In genomic region chr6:145887969-145888368, GRCh38 we compare ENCODE assay signal across 8 cellular contexts.
A peak's percentile ranks its signal among the peaks of the same experiment; 100 is the strongest.
DNase-seq lines count a peak whose midpoint lies in the region; ATAC-seq and TF ChIP-seq lines count a peak whose summit lies in the region.

No MANE protein-coding gene starts in this region.

- H3K27ac Mint-ChIP-seq in activated naive CD8-positive, alpha-beta T cell treated with anti-CD3 and anti-CD28 coated beads, Interleukin-2, amount 50 U/mL, for 24 hours = no peak overlapping the region

- H3K4me2 ChIP-seq in DOHH2 (ENCODE audit: low read length) = no peak overlapping the region

- peaks cover 46% of the 10 kb centered on the region for H3K36me3 ChIP-seq in DOHH2 (ENCODE audit: control insufficient read depth, low read length)
- peaks cover 3 to 11% (median 6%) of the 10 kb centered on the region in 4 donors for H3K36me3 ChIP-seq in liver (ENCODE audit: control insufficient read depth in 4 of 4, insufficient read depth in 3 of 4, low read depth in 1 of 4, low read length in 3 of 4)

- 68% methylated on average over 3 of the region's 3 CpGs for WGBS in liver

- H3K9me2 ChIP-seq in DOHH2 (replicated peaks; ENCODE audit: control insufficient read depth, low read length) = no peaks in the 10 kb centered on the region

- no peaks in the 10 kb centered on the region for H3K9me3 Mint-ChIP-seq in activated naive CD8-positive, alpha-beta T cell treated with anti-CD3 and anti-CD28 coated beads, Interleukin-2, amount 50 U/mL, for 24 hours

- ATAC-seq in HG02678 (IDR thresholded peaks at IDR 0.05; ENCODE audit: unreplicated experiment) = peak; percentile 60
- ATAC-seq in activated naive CD8-positive, alpha-beta T cell treated with anti-CD3 and anti-CD28 coated beads, Interleukin-2, amount 50 U/mL, for 24 hours = no peak
- no peak for ATAC-seq in HG02840 (IDR thresholded peaks at IDR 0.05; ENCODE audit: low FRiP score, unreplicated experiment)
- no peak for ATAC-seq in GM21381 (IDR thresholded peaks at IDR 0.05; ENCODE audit: unreplicated experiment)

- H3K9ac ChIP-seq in liver (ENCODE audit: low read depth in 1 of 2, low read length in 2 of 2) = no peak overlapping the region

- H3K4me3 ChIP-seq in DOHH2 (ENCODE audit: low read length) (no peak overlapping the region), liver (ENCODE audit: low read depth in 1 of 3, low read length in 3 of 3) (no peak overlapping the region)

- H4K20me1 ChIP-seq in DOHH2 (ENCODE audit: control insufficient read depth, insufficient read depth, low read depth, low read length) = no peaks in the 10 kb centered on the region

- H3K36me3 Mint-ChIP-seq in activated naive CD8-positive, alpha-beta T cell treated with anti-CD3 and anti-CD28 coated beads, Interleukin-2, amount 50 U/mL, for 24 hours (ENCODE audit: low read depth) = peaks cover 12% of the 10 kb centered on the region

- peak; percentile 63 to 64 for TF ChIP-seq RAD21 in liver (IDR thresholded peaks at IDR 0.05)

- peak; percentile 93 for TF ChIP-seq CTCF in DOHH2 (IDR thresholded peaks at IDR 0.05; ENCODE audit: low read depth, low read length, poor library complexity, severe bottlenecking)
- TF ChIP-seq CTCF in liver (IDR thresholded peaks at IDR 0.05; ENCODE audit: low read depth, low read length, missing input control) = peak; percentile 34

- H3K9me3 ChIP-seq in DOHH2 (ENCODE audit: control insufficient read depth, insufficient read depth, low read length) = no peaks in the 10 kb centered on the region
- H3K9me3 ChIP-seq in liver (ENCODE audit: control insufficient read depth in 4 of 4, low read length in 3 of 4) = no peaks in the 10 kb centered on the region

- no peaks in the 10 kb centered on the region for H3K27me3 ChIP-seq in DOHH2 (ENCODE audit: control insufficient read depth, low read length)
- H3K27me3 ChIP-seq in liver (ENCODE audit: control insufficient read depth in 4 of 4, insufficient read depth in 4 of 4, low read length in 3 of 4) = no peaks in the 10 kb centered on the region

- H3K27ac ChIP-seq in DOHH2 (ENCODE audit: low read depth, low read length) (peak overlapping the region; percentile 22; the same call in 1 of the 2 replicates), liver (ENCODE audit: low read depth in 1 of 2, low read length in 2 of 2) (no peak overlapping the region)

- H3K4me1 ChIP-seq in DOHH2 (ENCODE audit: control insufficient read depth, low read length) (peaks cover 15% of the 10 kb centered on the region), liver (ENCODE audit: control insufficient read depth in 4 of 4, insufficient read depth in 4 of 4, low read length in 3 of 4) (peaks cover 0 to 6% (median under 1%) of the 10 kb centered on the region in 4 donors)

- peak; percentile 12 for DNase-seq in activated naive CD8-positive, alpha-beta T cell treated with anti-CD3 and anti-CD28 coated beads, Interleukin-2, amount 50 U/mL, for 24 hours
- DNase-seq in NCI-H1048 (lab: John Stamatoyannopoulos, UW) (no peak), HuH-7 (ENCODE audit: low spot score) (no peak)

- no peaks in the 10 kb centered on the region for H3K4me1 Mint-ChIP-seq in activated naive CD8-positive, alpha-beta T cell treated with anti-CD3 and anti-CD28 coated beads, Interleukin-2, amount 50 U/mL, for 24 hours

- H3K27me3 Mint-ChIP-seq in activated naive CD8-positive, alpha-beta T cell treated with anti-CD3 and anti-CD28 coated beads, Interleukin-2, amount 50 U/mL, for 24 hours = no peaks in the 10 kb centered on the region

- H3K4me3 Mint-ChIP-seq in activated naive CD8-positive, alpha-beta T cell treated with anti-CD3 and anti-CD28 coated beads, Interleukin-2, amount 50 U/mL, for 24 hours = no peak overlapping the region

- no peaks in the 10 kb centered on the region for H3K79me2 ChIP-seq in DOHH2 (ENCODE audit: control insufficient read depth, low read length)

- H3F3A ChIP-seq in DOHH2 (ENCODE audit: control insufficient read depth, insufficient read depth) = no peaks in the 10 kb centered on the region

TF ChIP-seq in liver, 16 proteins besides CTCF, POLR2A, EP300 and RAD21:
- TF ChIP-seq FOXA1 (IDR thresholded peaks at IDR 0.05) (no peak), HNF4G (IDR thresholded peaks at IDR 0.05) (no peak), REST (IDR thresholded peaks at IDR 0.05) (no peak), JUND (IDR thresholded peaks at IDR 0.05) (no peak), SP1 (IDR thresholded peaks at IDR 0.05) (no peak), FOXA2 (IDR thresholded peaks at IDR 0.05) (no peak), YY1 (IDR thresholded peaks at IDR 0.05) (no peak), MAX (IDR thresholded peaks at IDR 0.05) (no peak)
